In the genomic region with DNA sequence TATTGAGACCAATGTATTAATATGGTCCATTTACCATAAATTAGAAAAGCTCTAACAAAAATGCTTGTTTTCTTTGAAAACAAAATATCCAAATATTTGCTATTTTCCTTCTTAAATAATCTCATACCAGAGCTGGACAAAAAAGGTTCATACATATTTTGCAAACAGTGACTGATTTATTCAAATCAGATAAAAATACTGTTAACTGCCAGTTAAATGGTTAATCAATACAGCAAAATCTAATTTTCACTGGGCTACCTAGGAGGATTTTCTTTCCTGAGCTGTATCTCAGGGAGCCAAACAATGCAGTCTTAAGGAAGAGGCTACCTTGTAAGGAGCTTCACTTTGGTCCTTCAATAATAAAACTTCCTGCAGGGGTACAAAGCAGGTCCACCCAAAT, we compare ENCODE assay signal across 10 cellular contexts. TPM values are rescaled to one million over a fixed set of nuclear protein-coding genes. Genes with fewer than 3 reads are reported as not detected.
A peak's percentile ranks its signal among the peaks of the same experiment; 100 is the strongest.
DNase-seq lines count a peak whose midpoint lies in the region; ATAC-seq and TF ChIP-seq lines count a peak whose summit lies in the region.
"Had no signal": no experiment of that assay in that cellular context is flagged by ENCODE, and none has a peak within 500 bp of the region (broad histone marks: within the 10 kb centered on the region; RNA-seq: fewer than 3 reads in every experiment).

No MANE protein-coding gene starts in this region.

- intact Hi-C loops in heart right ventricle (cut with DNase I): loop anchor here in 2 of 10 donors (2.0 to 5.0 kb wide), 2 partner anchors 67 to 72 kb away; no protein-coding TSS in a partner anchor
- intact Hi-C loops in Right ventricle myocardium superior (cut with DNase I): loop anchor here (5.0 kb wide), 1 partner anchor 47 kb away; no protein-coding TSS in a partner anchor
- intact Hi-C loops in natural killer cell (cut with micrococcal nuclease): no loop called here
- intact Hi-C loops in vagina (cut with DNase I): no loop called here

- H3K27me3 ChIP-seq in heart right ventricle (peaks cover 0 to 68% (median 0%) of the 10 kb centered on the region in 7 donors), vagina (no peaks in the 10 kb centered on the region)

- TF ChIP-seq POLR2A in vagina (IDR thresholded peaks at IDR 0.05): no peak

- H3K9me3 ChIP-seq in heart right ventricle: no peaks in the 10 kb centered on the region
- H3K9me3 ChIP-seq in vagina: no peaks in the 10 kb centered on the region

- H3K4me1 Mint-ChIP-seq in endothelial cell (ENCODE audit: unreplicated experiment): peaks cover 43% of the 10 kb centered on the region
- H3K4me1 Mint-ChIP-seq in natural killer cell: peaks cover 20 to 25% of the 10 kb centered on the region in 2 donors

- H3K27me3 Mint-ChIP-seq in endothelial cell (ENCODE audit: unreplicated experiment): peaks cover 15% of the 10 kb centered on the region
- peaks cover 44 to 45% of the 10 kb centered on the region in 2 donors for H3K27me3 Mint-ChIP-seq in natural killer cell (ENCODE audit: low read depth in 2 of 2)

- H3K4me3 ChIP-seq in heart right ventricle (peak overlapping the region in 9 of 10 donors; percentile 76 to 98 (median 87)), vagina (peak overlapping the region; percentile 89)

- H3K4me3 Mint-ChIP-seq in endothelial cell (ENCODE audit: unreplicated experiment) (peak overlapping the region; percentile 97), natural killer cell (peak overlapping the region; percentile 90)

- H3K36me3 Mint-ChIP-seq in endothelial cell (ENCODE audit: low read depth, unreplicated experiment): peaks cover 23% of the 10 kb centered on the region
- no peaks in the 10 kb centered on the region for H3K36me3 Mint-ChIP-seq in natural killer cell

- DNase-seq in heart right ventricle (no peak), Right ventricle myocardium superior (no peak), endothelial cell (ENCODE audit: low spot score) (no peak), natural killer cell (no peak), vagina (ENCODE audit: extremely low spot score in 2 of 2) (no peak), DMS 273 (lab: John Stamatoyannopoulos, UW; ENCODE audit: unreplicated experiment) (no peak), NCI-H748 (lab: John Stamatoyannopoulos, UW; ENCODE audit: unreplicated experiment) (no peak)
- no peak for DNase-seq in activated CD4-positive, alpha-beta T cell treated with anti-CD3 and anti-CD28 coated beads, Interleukin-2, amount 50 U/mL, for 1 hour
- DNase-seq: dermis blood vessel endothelial cell, NCI-H2029 had no signal

- peak overlapping the region in 5 of 10 donors; percentile 96 to 100 (median 99) for H3K27ac ChIP-seq in heart right ventricle
- H3K27ac ChIP-seq in vagina: peak overlapping the region; percentile 98

- H3K4me1 ChIP-seq in heart right ventricle (peaks cover 0 to 69% (median 55%) of the 10 kb centered on the region in 9 donors), vagina (peaks cover 37% of the 10 kb centered on the region)

- H3K27ac Mint-ChIP-seq in endothelial cell (ENCODE audit: unreplicated experiment) (no peak overlapping the region), natural killer cell (no peak overlapping the region)

- no peaks in the 10 kb centered on the region for H3K9me3 Mint-ChIP-seq in endothelial cell (ENCODE audit: unreplicated experiment)
- no peaks in the 10 kb centered on the region for H3K9me3 Mint-ChIP-seq in natural killer cell

- ATAC-seq in heart right ventricle (no peak), Right ventricle myocardium superior (ENCODE audit: poor library complexity) (no peak), natural killer cell (no peak)

- H3K36me3 ChIP-seq in heart right ventricle: peaks cover 0 to 28% (median 0%) of the 10 kb centered on the region in 9 donors
- no peaks in the 10 kb centered on the region for H3K36me3 ChIP-seq in vagina

- TF ChIP-seq CTCF in heart right ventricle (IDR thresholded peaks at IDR 0.05) (no peak), endothelial cell (IDR thresholded peaks at IDR 0.05; ENCODE audit: unreplicated experiment) (no peak), natural killer cell (IDR thresholded peaks at IDR 0.05) (no peak), vagina (IDR thresholded peaks at IDR 0.05) (no peak)

RNA-seq across cellular contexts. Expression of a gene that starts 2.0 kb away (rescaled TPM):
- total RNA-seq in heart right ventricle (100 to 1,000 TPM in 9 of 10 donors, 10 to 100 TPM in 1; 89.1 to 175 (median 115) TPM), Right ventricle myocardium superior (116 TPM), endothelial cell (ENCODE audit: unreplicated experiment) (188 TPM), natural killer cell (1 to 10 TPM in 1 of 3 donors, under 1 TPM in 2; 0.58 to 1.7 (median 0.92) TPM), vagina (70.2 TPM)
- 10 to 100 TPM; 45.7 to 67.7 TPM for polyA plus RNA-seq in heart right ventricle

Comparison
In these comparisons a context has a peak if more than half of its experiments do, and no peak if none do; other contexts are left out.
1. RNA of a gene that starts 2.0 kb away (total RNA-seq): 188 TPM in endothelial cell (single experiment), 89.1 to 175 TPM in heart right ventricle, 116 TPM in Right ventricle myocardium superior (single experiment) and 70.2 TPM in vagina (single experiment); 0.58 to 1.7 TPM in natural killer cell; every median in the first group is over 10 times any median in the second.